ENCODE assay signal across 1 cellular context in the genomic region with DNA sequence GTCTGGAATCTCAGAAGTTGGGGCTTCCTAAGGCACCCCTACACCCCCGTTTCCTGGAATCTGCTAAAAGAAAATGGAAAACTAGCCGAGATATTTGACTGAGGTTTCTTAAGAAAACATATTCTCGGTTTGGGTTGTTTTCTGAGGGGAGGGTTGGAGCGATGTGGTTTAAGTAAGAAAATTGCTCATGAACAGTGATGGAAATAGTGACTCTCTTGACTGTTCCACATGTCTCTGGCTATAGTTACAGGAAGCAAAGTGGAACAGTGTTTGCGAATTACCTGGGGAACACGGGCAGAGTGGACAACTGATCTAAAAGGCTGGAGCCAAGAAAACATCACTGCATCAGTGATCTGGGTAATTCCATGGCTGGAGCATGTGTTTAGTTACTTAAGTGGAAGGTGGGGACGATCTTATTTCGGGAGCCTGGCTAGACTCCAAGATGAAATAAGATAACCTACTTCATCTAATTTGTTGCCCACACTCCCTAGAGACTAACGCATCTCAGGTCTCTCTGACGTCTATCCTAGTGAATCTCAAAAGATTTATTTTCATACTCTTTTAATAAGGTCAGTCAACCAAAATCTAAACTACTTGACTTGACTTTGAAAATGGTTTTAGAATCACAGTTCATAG.
TF ChIP-seq lines count a peak whose summit lies in the region.

No MANE protein-coding gene starts in this region.

TF ChIP-seq in HEK293T, 16 proteins besides CTCF, POLR2A, EP300 and RAD21 (continued from another document):
- TF ChIP-seq ARNT (IDR thresholded peaks at IDR 0.05) (no peak), CTBP1 (IDR thresholded peaks at IDR 0.05; ENCODE audit: borderline replicate concordance) (no peak), HDGF (IDR thresholded peaks at IDR 0.05; ENCODE audit: borderline replicate concordance) (no peak)
